ENCODE assay signal across 11 cellular contexts in the genomic region with DNA sequence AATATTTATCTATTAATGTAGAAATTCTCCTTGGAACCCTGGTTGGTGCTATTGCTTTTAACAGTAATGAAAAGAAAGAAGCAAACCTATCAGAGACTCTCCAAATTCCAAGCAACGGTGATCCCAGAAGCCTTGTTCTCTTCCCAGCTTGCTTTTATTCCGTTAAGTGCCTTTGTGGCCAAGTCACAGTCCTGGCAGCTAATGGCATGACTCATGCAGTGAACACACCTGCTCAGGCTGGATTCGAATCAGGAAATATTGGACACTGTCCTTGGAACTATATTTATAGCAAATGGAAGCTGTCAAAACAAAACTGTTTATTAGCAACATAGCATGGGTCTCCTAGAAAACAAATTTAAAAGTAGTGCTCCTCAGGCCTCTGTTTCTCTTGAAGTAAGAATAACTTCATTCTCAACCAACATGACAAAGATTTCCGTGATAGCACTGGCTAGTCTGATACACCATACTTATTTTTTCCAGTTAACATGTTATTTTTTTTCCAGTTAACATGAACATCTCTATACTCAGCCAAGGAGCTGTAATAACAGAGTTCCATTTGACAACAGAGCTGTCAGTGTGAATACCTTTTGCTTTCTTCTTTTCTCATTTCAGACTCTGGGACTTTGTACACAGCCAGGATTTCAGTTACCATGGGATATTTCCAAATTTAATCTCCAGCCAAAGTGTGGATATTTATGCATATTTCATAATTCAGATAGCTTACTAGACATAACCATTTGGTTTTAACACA.
DNase-seq lines count a peak whose midpoint lies in the region; ATAC-seq and TF ChIP-seq lines count a peak whose summit lies in the region.
"Had no signal": no experiment of that assay in that cellular context is flagged by ENCODE, and none has a peak within 500 bp of the region (broad histone marks: within the 10 kb centered on the region; RNA-seq: fewer than 3 reads in every experiment).

No MANE protein-coding gene starts in this region.

- H3K36me3 ChIP-seq in PC-3 (ENCODE audit: low read depth, low read length) (no peaks in the 10 kb centered on the region), right atrium auricular region (no peaks in the 10 kb centered on the region)

- H3K9me3 ChIP-seq in PC-3 (ENCODE audit: low read length) (no peaks in the 10 kb centered on the region), right atrium auricular region (peaks cover 3 to 7% of the 10 kb centered on the region in 2 donors)

- H3K27me3 ChIP-seq in PC-3 (ENCODE audit: low read length) (no peaks in the 10 kb centered on the region), right atrium auricular region (no peaks in the 10 kb centered on the region)

- no peak for TF ChIP-seq CTCF in PC-3 (conservative IDR thresholded peaks at IDR 0.05; ENCODE audit: low read depth, low read length)
- TF ChIP-seq CTCF in right atrium auricular region (IDR thresholded peaks at IDR 0.05): no peak

- H3K27ac ChIP-seq in PC-3 (ENCODE audit: low read length) (no peak overlapping the region), right atrium auricular region (peak overlapping the region; percentile 32 to 75)

- no TSS peak for BruUV-seq in PC-3 (replicated peaks; lab: Mats Ljungman, UMichigan)

- no peak overlapping the region for H3K4me3 ChIP-seq in PC-3 (ENCODE audit: low read length)
- no peak overlapping the region for H3K4me3 ChIP-seq in right atrium auricular region

- ATAC-seq in PC-3: peak; percentile 53
- no peak for ATAC-seq in HG03196 (IDR thresholded peaks at IDR 0.05; ENCODE audit: unreplicated experiment)
- ATAC-seq: activated naive CD4-positive, alpha-beta T cell treated with anti-CD3 and anti-CD28 coated beads, Interleukin-2, amount 50 U/mL, for 72 hours; stimulated activated naive CD8-positive, alpha-beta T cell treated with anti-CD3 and anti-CD28 coated beads, Interleukin-15, Interleukin-2, amounts not matched to agents 100 U/mL and 50 U/mL, for 24 hours had no signal

- H2AFZ ChIP-seq in PC-3 (ENCODE audit: low read length): no peak overlapping the region

- H3K9me2 ChIP-seq in PC-3 (replicated peaks; ENCODE audit: low read length): no peaks in the 10 kb centered on the region

- no peaks in the 10 kb centered on the region for H4K20me1 ChIP-seq in PC-3 (ENCODE audit: low read length)

- H3K4me2 ChIP-seq in PC-3 (ENCODE audit: low read length): no peak overlapping the region

- H3K4me1 ChIP-seq in PC-3 (ENCODE audit: insufficient read depth, low read length) (no peaks in the 10 kb centered on the region), right atrium auricular region (peaks cover 0 to 25% of the 10 kb centered on the region in 2 donors)

- H3K79me2 ChIP-seq in PC-3 (ENCODE audit: low read length): no peaks in the 10 kb centered on the region

- no peaks in the 10 kb centered on the region for H3F3A ChIP-seq in PC-3 (ENCODE audit: low read length, unreplicated experiment)

- no peak overlapping the region for H3K9ac ChIP-seq in PC-3 (ENCODE audit: low read length)

- CTCF ChIA-PET in PC-3 (lab: Charles Lee): no interaction called here

- POLR2A ChIA-PET in PC-3 (lab: Charles Lee; ENCODE audit: unreplicated experiment): no interaction called here

- intact Hi-C loops in PC-3 (cut with micrococcal nuclease): no loop called here

- DNase-seq in NCI-H1092 (lab: John Stamatoyannopoulos, UW) (peak; percentile 84), PC-3 (peak; percentile 49), right atrium auricular region (ENCODE audit: low spot score) (peak; percentile 70), superior temporal gyrus (ENCODE audit: extremely low spot score) (peak; percentile 21), NOMO-1 treated with DMSO at 0.1 percent for 48 hours (lab: John Stamatoyannopoulos, UW; ENCODE audit: unreplicated experiment) (no peak), middle frontal gyrus (ENCODE audit: extremely low spot score, low spot score) (no peak)
- DNase-seq in NK-92 treated with Interleukin-12 subunit alpha and Interleukin-12 subunit beta, amount 100 ng/mL, for 24 hours (lab: John Stamatoyannopoulos, UW): no peak
- DNase-seq: foreskin melanocyte; stimulated activated naive CD8-positive, alpha-beta T cell treated with anti-CD3 and anti-CD28 coated beads, Interleukin-15, Interleukin-2, amounts not matched to agents 100 U/mL and 50 U/mL, for 24 hours had no signal

Comparison
In these comparisons a context has a peak if more than half of its experiments do, and no peak if none do; other contexts are left out.
1. DNase-seq: peak in NCI-H1092 (single experiment), PC-3 (single experiment), right atrium auricular region (single experiment) and superior temporal gyrus (single experiment); none in NK-92 treated with Interleukin-12 subunit alpha and Interleukin-12 subunit beta, amount 100 ng/mL, for 24 hours (single experiment), NOMO-1 treated with DMSO at 0.1 percent for 48 hours (single experiment) and middle frontal gyrus (single experiment).